8 cellular contexts compared by ENCODE assay signal in the genomic region with DNA sequence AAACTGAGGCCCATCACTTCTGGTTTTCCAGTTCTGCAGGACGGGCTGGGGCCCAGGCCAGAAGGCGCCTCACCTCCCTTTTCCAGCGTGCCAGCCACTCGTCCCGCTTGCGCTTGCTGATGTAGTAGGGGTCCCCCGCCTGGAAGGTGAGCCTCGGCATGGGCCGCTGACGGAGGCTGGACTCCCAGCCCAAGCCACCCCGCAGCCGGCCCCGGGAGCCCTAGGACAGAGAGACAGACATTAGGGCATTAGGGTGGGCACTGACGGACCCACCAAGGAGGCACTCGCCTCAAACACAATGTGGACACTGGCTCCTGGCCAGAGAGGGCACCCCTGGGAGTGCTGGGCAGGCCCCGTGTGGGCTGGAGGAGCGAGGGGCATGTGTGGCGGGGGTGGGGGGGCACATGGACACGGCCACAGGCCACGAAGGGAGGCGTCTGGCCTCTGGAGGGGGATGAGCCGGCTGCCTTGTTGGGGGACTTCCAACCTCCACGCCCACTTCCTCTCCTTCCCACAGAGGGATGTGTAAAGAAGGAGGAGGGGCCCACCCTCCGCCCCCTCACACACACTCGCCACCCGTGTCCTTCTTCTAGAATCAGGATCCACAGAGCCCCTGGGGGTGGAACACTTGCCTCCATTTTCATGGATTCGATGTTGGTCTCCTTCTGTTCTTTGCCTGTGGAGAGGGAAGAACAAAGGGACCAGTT.
DNase-seq lines count a peak whose midpoint lies in the region; ATAC-seq and TF ChIP-seq lines count a peak whose summit lies in the region.

No MANE protein-coding gene starts in this region.

- POLR2A ChIA-PET in HEK293T (lab: Yijun Ruan, JAX) = no interaction called here

- CTCF ChIA-PET in HEK293T (lab: Yijun Ruan, JAX) = no interaction called here

- DNase-seq in activated T-cell treated with anti-CD3 and anti-CD28 coated beads for 4 hours (peak; percentile 58), left ventricle myocardium superior (peak; percentile 69), NCI-H510A (lab: John Stamatoyannopoulos, UW) (no peak), NCI-H1092 (lab: John Stamatoyannopoulos, UW) (no peak), HEK293T (ENCODE audit: extremely low spot score) (no peak)
- peak; percentile 39 to 56 for DNase-seq in stimulated activated CD8-positive, alpha-beta memory T cell treated with anti-CD3 and anti-CD28 coated beads, Interleukin-7, amount 100 ng/mL, for 48 hours (ENCODE audit: extremely low read depth in 1 of 2, low read depth in 1 of 2)

- ATAC-seq in left ventricle myocardium superior (peak; percentile 33), GM19463 (IDR thresholded peaks at IDR 0.05; ENCODE audit: unreplicated experiment) (no peak)

- peak; percentile 43 for TF ChIP-seq POLR2A in GM19193 (IDR thresholded peaks at IDR 0.05; ENCODE audit: extremely low read depth, insufficient read depth, insufficient read length)

- intact Hi-C loops in left ventricle myocardium superior (cut with micrococcal nuclease) = no loop called here

TF ChIP-seq in HEK293T, 16 proteins besides CTCF, POLR2A, EP300 and RAD21:
- TF ChIP-seq SUZ12 (IDR thresholded peaks at IDR 0.05) (no peak), NFRKB (IDR thresholded peaks at IDR 0.05) (no peak), TARDBP (IDR thresholded peaks at IDR 0.05) (no peak), L3MBTL2 (conservative IDR thresholded peaks at IDR 0.05) (no peak), SP1 (IDR thresholded peaks at IDR 0.05) (no peak), FOXK2 (IDR thresholded peaks at IDR 0.05) (no peak), CTBP1 (IDR thresholded peaks at IDR 0.05; ENCODE audit: borderline replicate concordance) (no peak), BHLHE40 (IDR thresholded peaks at IDR 0.05; ENCODE audit: borderline replicate concordance) (no peak), FOXA1 (IDR thresholded peaks at IDR 0.05) (no peak), ELF4 (IDR thresholded peaks at IDR 0.05) (no peak), HDGF (IDR thresholded peaks at IDR 0.05; ENCODE audit: borderline replicate concordance) (no peak), FOXM1 (IDR thresholded peaks at IDR 0.05; ENCODE audit: borderline replicate concordance) (no peak), PKNOX1 (IDR thresholded peaks at IDR 0.05) (no peak), LEF1 (IDR thresholded peaks at IDR 0.05; ENCODE audit: borderline replicate concordance) (no peak), ARNT (IDR thresholded peaks at IDR 0.05) (no peak), ZNF384 (IDR thresholded peaks at IDR 0.05) (no peak)

Comparison
In these comparisons a context has a peak if more than half of its experiments do, and no peak if none do; other contexts are left out.
1. DNase-seq: peak in activated T-cell treated with anti-CD3 and anti-CD28 coated beads for 4 hours (single experiment), left ventricle myocardium superior (single experiment) and stimulated activated CD8-positive, alpha-beta memory T cell treated with anti-CD3 and anti-CD28 coated beads, Interleukin-7, amount 100 ng/mL, for 48 hours (2 of 2); none in NCI-H510A (single experiment), NCI-H1092 (single experiment) and HEK293T (single experiment).